Comparison of ENCODE assay signal across 17 cellular contexts in genomic region chr2:10460366-10460796, GRCh38.
"Had no signal": no experiment of that assay in that cellular context is flagged by ENCODE, and none has a peak within 500 bp of the region (broad histone marks: within the 10 kb centered on the region; RNA-seq: fewer than 3 reads in every experiment).

No MANE protein-coding gene starts in this region.

- DNase-seq: activated CD4-positive, alpha-beta T cell treated with anti-CD3 and anti-CD28 coated beads, Interleukin-2, amount 50 U/mL, for 1 hour; activated CD4-positive, CD25-positive, alpha-beta regulatory T cell; amniotic stem cell; central memory CD4-positive, alpha-beta T cell; left ventricle myocardium superior; mesendoderm; nucleus accumbens; psoas muscle; stimulated activated CD4-positive, alpha-beta T cell treated with anti-CD3 and anti-CD28 coated beads, Interleukin-1b, Interleukin-23, amount 100 ng/mL, for 48 hours; stimulated activated naive CD8-positive, alpha-beta T cell treated with anti-CD3 and anti-CD28 coated beads, Interleukin-15, amount 100 ng/mL, for 72 hours; upper lobe of right lung had no signal

- H3K27ac Mint-ChIP-seq: natural killer cell treated with Interleukin-12 subunit alpha and Interleukin-12 subunit beta and Interleukin-15 and Interleukin-18, amount 100 ng/mL, for 72 hours; stimulated activated naive CD8-positive, alpha-beta T cell treated with anti-CD3 and anti-CD28 coated beads, Interleukin-15, amount 100 ng/mL, for 72 hours had no signal

- H3K36me3 ChIP-seq: upper lobe of right lung had no signal

- ATAC-seq: activated naive CD4-positive, alpha-beta T cell treated with anti-CD3 and anti-CD28 coated beads, Interleukin-2, amount 50 U/mL, for 72 hours; esophagus mucosa; left ventricle myocardium superior; natural killer cell treated with Interleukin-12 subunit alpha and Interleukin-12 subunit beta and Interleukin-15 and Interleukin-18, amount 100 ng/mL, for 72 hours; psoas muscle; sciatic nerve; stimulated activated naive CD8-positive, alpha-beta T cell treated with anti-CD3 and anti-CD28 coated beads, Interleukin-15, amount 100 ng/mL, for 72 hours; upper lobe of right lung had no signal

- H3K4me3 ChIP-seq: coronary artery, hepatocyte, psoas muscle, upper lobe of right lung had no signal

- H3K4me2 ChIP-seq: hepatocyte had no signal

- H3K79me2 ChIP-seq: hepatocyte had no signal

- H3K27me3 ChIP-seq: hepatocyte, upper lobe of right lung had no signal

- H3K9me3 ChIP-seq: psoas muscle, upper lobe of right lung had no signal

- H3K27ac ChIP-seq: coronary artery, hepatocyte, psoas muscle, upper lobe of right lung had no signal

- H2AFZ ChIP-seq: hepatocyte had no signal

- H3K36me3 Mint-ChIP-seq: activated naive CD4-positive, alpha-beta T cell treated with anti-CD3 and anti-CD28 coated beads, Interleukin-2, amount 50 U/mL, for 72 hours; natural killer cell treated with Interleukin-12 subunit alpha and Interleukin-12 subunit beta and Interleukin-15 and Interleukin-18, amount 100 ng/mL, for 72 hours had no signal

- H3K4me3 Mint-ChIP-seq: natural killer cell treated with Interleukin-12 subunit alpha and Interleukin-12 subunit beta and Interleukin-15 and Interleukin-18, amount 100 ng/mL, for 72 hours; stimulated activated naive CD8-positive, alpha-beta T cell treated with anti-CD3 and anti-CD28 coated beads, Interleukin-15, amount 100 ng/mL, for 72 hours had no signal

- H3K9me3 Mint-ChIP-seq: activated naive CD4-positive, alpha-beta T cell treated with anti-CD3 and anti-CD28 coated beads, Interleukin-2, amount 50 U/mL, for 72 hours; natural killer cell treated with Interleukin-12 subunit alpha and Interleukin-12 subunit beta and Interleukin-15 and Interleukin-18, amount 100 ng/mL, for 72 hours; stimulated activated naive CD8-positive, alpha-beta T cell treated with anti-CD3 and anti-CD28 coated beads, Interleukin-15, amount 100 ng/mL, for 72 hours had no signal

- H3K4me1 ChIP-seq: upper lobe of right lung had no signal
